Comparison of ENCODE assay signal across 24 cellular contexts in genomic region chr6:82129814-82130213, GRCh38.
"Had no signal": no experiment of that assay in that cellular context is flagged by ENCODE, and none has a peak within 500 bp of the region (broad histone marks: within the 10 kb centered on the region; RNA-seq: fewer than 3 reads in every experiment).

No MANE protein-coding gene starts in this region.

- H3K4me1 Mint-ChIP-seq: activated CD4-positive, alpha-beta T cell treated with anti-CD3 and anti-CD28 coated beads for 36 hours; activated CD8-positive, alpha-beta memory T cell treated with anti-CD3 and anti-CD28 coated beads, Interleukin-2, amount 10 ng/mL, durations not matched to agents 7 days and 5 days; activated naive CD4-positive, alpha-beta T cell treated with anti-CD3 and anti-CD28 coated beads, Interleukin-2, amount 50 U/mL, for 24 hours; activated naive CD8-positive, alpha-beta T cell treated with anti-CD3 and anti-CD28 coated beads, Interleukin-2, amount 50 U/mL, for 24 hours; naive B cell; nephron progenitor cell; stimulated activated memory B cell treated with anti-CD40 and anti-IgM and Interleukin-4, amounts not matched to agents 10 μg/mL and 1 μg/mL and 100 μg/mL, for 72 hours had no signal

- ATAC-seq: activated CD4-positive, alpha-beta T cell treated with anti-CD3 and anti-CD28 coated beads for 36 hours; activated CD8-positive, alpha-beta memory T cell treated with anti-CD3 and anti-CD28 coated beads, Interleukin-2, amount 10 ng/mL, durations not matched to agents 7 days and 5 days; activated CD8-positive, alpha-beta T cell treated with anti-CD3 and anti-CD28 coated beads, Interleukin-2, amount 10 ng/mL, durations not matched to agents 7 days and 5 days; activated naive CD8-positive, alpha-beta T cell treated with anti-CD3 and anti-CD28 coated beads, Interleukin-2, amount 50 U/mL, for 24 hours; left colon; stimulated activated memory B cell treated with anti-CD40 and anti-IgM and Interleukin-4, amounts not matched to agents 10 μg/mL and 1 μg/mL and 100 μg/mL, for 72 hours had no signal

- H3K27me3 Mint-ChIP-seq: progenitor cell of endocrine pancreas; stimulated activated memory B cell treated with anti-CD40 and anti-IgM and Interleukin-4, amounts not matched to agents 10 μg/mL and 1 μg/mL and 100 μg/mL, for 72 hours had no signal

- H3K4me3 Mint-ChIP-seq: activated CD4-positive, alpha-beta T cell treated with anti-CD3 and anti-CD28 coated beads for 36 hours; activated CD8-positive, alpha-beta memory T cell treated with anti-CD3 and anti-CD28 coated beads, Interleukin-2, amount 10 ng/mL, durations not matched to agents 7 days and 5 days; activated CD8-positive, alpha-beta T cell treated with anti-CD3 and anti-CD28 coated beads, Interleukin-2, amount 10 ng/mL, durations not matched to agents 7 days and 5 days; activated naive CD4-positive, alpha-beta T cell treated with anti-CD3 and anti-CD28 coated beads, Interleukin-2, amount 50 U/mL, for 24 hours; activated naive CD8-positive, alpha-beta T cell treated with anti-CD3 and anti-CD28 coated beads, Interleukin-2, amount 50 U/mL, for 24 hours; mesothelial cell of epicardium; naive B cell; nephron progenitor cell; stimulated activated memory B cell treated with anti-CD40 and anti-IgM and Interleukin-4, amounts not matched to agents 10 μg/mL and 1 μg/mL and 100 μg/mL, for 72 hours had no signal

- DNase-seq: activated CD4-positive, alpha-beta T cell treated with anti-CD3 and anti-CD28 coated beads for 36 hours; activated CD4-positive, CD25-positive, alpha-beta regulatory T cell; activated CD8-positive, alpha-beta memory T cell treated with anti-CD3 and anti-CD28 coated beads, Interleukin-2, amount 10 ng/mL, durations not matched to agents 7 days and 5 days; activated CD8-positive, alpha-beta T cell treated with anti-CD3 and anti-CD28 coated beads, Interleukin-2, amount 10 ng/mL, durations not matched to agents 7 days and 5 days; activated naive CD8-positive, alpha-beta T cell treated with anti-CD3 and anti-CD28 coated beads, Interleukin-2, amount 50 U/mL, for 24 hours; activated T-cell treated with anti-CD3 and anti-CD28 coated beads, Interleukin-2, amount 50 U/mL, for 48 hours; central memory CD4-positive, alpha-beta T cell; glutamatergic neuron; kidney; left colon; naive B cell; nephron progenitor cell; ovary; retina; stimulated activated CD4-positive, alpha-beta T cell treated with anti-CD3 and anti-CD28 coated beads, Interleukin-1b, Interleukin-23, amount 100 ng/mL, for 48 hours; stimulated activated CD4-positive, alpha-beta T cell treated with anti-CD3 and anti-CD28 coated beads, Interleukin-4, amount 100 ng/mL, for 4 hours; stimulated activated CD8-positive, alpha-beta memory T cell treated with anti-CD3 and anti-CD28 coated beads, Interleukin-4, amount 100 ng/mL, for 48 hours; stomach; tibial artery had no signal

- H3K9me3 Mint-ChIP-seq: activated naive CD8-positive, alpha-beta T cell treated with anti-CD3 and anti-CD28 coated beads, Interleukin-2, amount 50 U/mL, for 24 hours; activated T-helper 2 cell treated with anti-CD3 and anti-CD28 coated beads, Interferon-gamma antibody, Interleukin-2, Interleukin-4, amounts not matched to agents 10 μg/mL and 5 μg/mL and 100 μg/mL, durations not matched to agents 14 hours and 24 hours and 36 hours; stimulated activated memory B cell treated with anti-CD40 and anti-IgM and Interleukin-4, amounts not matched to agents 10 μg/mL and 1 μg/mL and 100 μg/mL, for 72 hours had no signal

- H3K27ac Mint-ChIP-seq: activated CD4-positive, alpha-beta T cell treated with anti-CD3 and anti-CD28 coated beads for 36 hours; activated CD8-positive, alpha-beta memory T cell treated with anti-CD3 and anti-CD28 coated beads, Interleukin-2, amount 10 ng/mL, durations not matched to agents 7 days and 5 days; activated CD8-positive, alpha-beta T cell treated with anti-CD3 and anti-CD28 coated beads, Interleukin-2, amount 10 ng/mL, durations not matched to agents 7 days and 5 days; activated naive CD4-positive, alpha-beta T cell treated with anti-CD3 and anti-CD28 coated beads, Interleukin-2, amount 50 U/mL, for 24 hours; activated naive CD8-positive, alpha-beta T cell treated with anti-CD3 and anti-CD28 coated beads, Interleukin-2, amount 50 U/mL, for 24 hours; activated T-helper 2 cell treated with anti-CD3 and anti-CD28 coated beads, Interferon-gamma antibody, Interleukin-2, Interleukin-4, amounts not matched to agents 10 μg/mL and 5 μg/mL and 100 μg/mL, durations not matched to agents 14 hours and 24 hours and 36 hours; mesothelial cell of epicardium; naive B cell; nephron progenitor cell; progenitor cell of endocrine pancreas; stimulated activated memory B cell treated with anti-CD40 and anti-IgM and Interleukin-4, amounts not matched to agents 10 μg/mL and 1 μg/mL and 100 μg/mL, for 72 hours had no signal

- H3K36me3 Mint-ChIP-seq: activated CD8-positive, alpha-beta memory T cell treated with anti-CD3 and anti-CD28 coated beads, Interleukin-2, amount 10 ng/mL, durations not matched to agents 7 days and 5 days; naive B cell; stimulated activated memory B cell treated with anti-CD40 and anti-IgM and Interleukin-4, amounts not matched to agents 10 μg/mL and 1 μg/mL and 100 μg/mL, for 72 hours had no signal
